Comparison of ENCODE assay signal across 8 cellular contexts in the genomic region with DNA sequence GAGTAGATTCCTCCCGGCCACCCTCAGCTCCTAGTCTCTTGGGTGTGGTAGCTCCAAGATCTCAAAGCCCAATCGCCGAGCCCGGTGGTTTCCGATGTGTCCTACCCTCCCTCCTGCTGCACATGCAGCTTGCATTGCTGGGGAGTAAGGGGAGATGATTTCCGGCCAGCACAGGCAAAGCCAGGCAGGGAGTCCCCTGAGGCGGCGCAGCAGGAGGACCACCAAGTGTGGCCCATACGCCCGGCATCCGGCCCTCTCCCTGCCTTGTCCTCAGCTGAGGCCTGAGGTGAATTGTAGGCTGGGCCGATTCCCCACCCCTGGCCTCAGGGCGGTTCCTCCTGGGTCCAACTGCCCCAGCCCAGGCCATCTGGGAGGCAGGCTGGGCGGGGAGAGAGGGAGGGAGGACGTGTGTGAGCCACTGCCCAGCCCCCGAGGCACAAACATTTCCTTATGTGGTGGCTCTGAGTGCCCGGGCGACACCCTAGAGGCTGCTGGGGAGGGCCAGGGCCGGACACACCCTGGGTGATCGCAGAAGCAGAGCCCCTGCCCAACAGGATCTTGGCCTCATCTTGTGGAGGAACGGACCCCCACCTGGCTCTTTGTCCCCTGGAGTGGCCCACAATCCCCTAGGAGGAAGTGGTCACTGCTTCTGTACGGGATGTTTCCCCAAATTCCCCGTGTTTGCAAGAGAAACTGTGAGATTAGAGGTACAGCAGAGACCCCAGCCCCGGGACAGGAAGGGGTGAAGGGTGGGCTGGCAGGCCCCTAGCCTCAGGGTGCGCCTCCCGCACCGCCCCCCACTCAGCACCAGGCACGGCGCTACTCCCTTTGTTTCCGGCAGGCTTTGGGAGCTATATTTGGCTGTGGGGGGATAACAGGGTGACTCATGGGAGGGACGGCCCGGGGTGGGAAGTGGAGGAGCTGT. TPM values are rescaled to one million over a fixed set of nuclear protein-coding genes. Genes with fewer than 3 reads are reported as not detected.
DNase-seq lines count a peak whose midpoint lies in the region; ATAC-seq and TF ChIP-seq lines count a peak whose summit lies in the region.

No MANE protein-coding gene starts in this region.

- peak; percentile 17 for ATAC-seq in GM19468 (IDR thresholded peaks at IDR 0.05; ENCODE audit: extremely low read depth, unreplicated experiment)
- ATAC-seq in HG02840 (IDR thresholded peaks at IDR 0.05; ENCODE audit: low FRiP score, unreplicated experiment) = no peak

- CTCF ChIA-PET in SK-N-SH (lab: Yijun Ruan, JAX) = interaction anchor here (0.7 to 3.3 kb wide), 6 partner anchors 11 to 53 kb away, joined by 3 to 15 read pairs (median 6); no protein-coding TSS in a partner anchor

- POLR2A ChIA-PET in SK-N-SH (lab: Yijun Ruan, JAX) = no interaction called here

- TF ChIP-seq CTCF in HL-60 (IDR thresholded peaks at IDR 0.05; ENCODE audit: insufficient read depth, low read length) = no peak
- no peak for TF ChIP-seq CTCF in SK-N-SH (IDR thresholded peaks at IDR 0.05)
- TF ChIP-seq CTCF in fibroblast of lung (conservative IDR thresholded peaks at IDR 0.05 in 1 of 2, IDR thresholded peaks at IDR 0.05 in 1 of 2; ENCODE audit: low read depth in 1 of 2, low read length in 2 of 2) = no peak

- H3K9me2 ChIP-seq in SK-N-SH = no peaks in the 10 kb centered on the region

- H4K20me1 ChIP-seq in SK-N-SH (ENCODE audit: insufficient read depth) (no peaks in the 10 kb centered on the region), fibroblast of lung (ENCODE audit: control insufficient read depth, extremely low read depth, insufficient read depth, low read length) (no peaks in the 10 kb centered on the region)

- 49% methylated on average over 13 of the region's 32 CpGs for WGBS in SK-N-SH (ENCODE audit: low lambda C conversion rate)

- H3K9ac ChIP-seq in SK-N-SH (peak overlapping the region; percentile 57; the same call in 1 of the 2 replicates), fibroblast of lung (ENCODE audit: insufficient read depth, low read length) (peak overlapping the region; percentile 94)

- no peak for TF ChIP-seq EP300 in SK-N-SH (IDR thresholded peaks at IDR 0.05; ENCODE audit: borderline replicate concordance in 1 of 2, low read depth in 1 of 2, low read length in 1 of 2)

- DNase-seq in DMS53 (lab: John Stamatoyannopoulos, UW) (peak; percentile 97), HL-60 (ENCODE audit: low read depth in 1 of 2, low spot score in 1 of 2) (peak; percentile 94 to 96), SK-N-SH (peak; percentile 64), fibroblast of lung (ENCODE audit: low read depth in 2 of 2) (peak; percentile 86 to 96), activated gamma-delta T cell (lab: John Stamatoyannopoulos, UW) (no peak)

- no peaks in the 10 kb centered on the region for H3K36me3 ChIP-seq in SK-N-SH (replicated peaks in 1 of 2; ENCODE audit: control insufficient read depth in 1 of 2, insufficient read depth in 2 of 2, low read length in 1 of 2)
- H3K36me3 ChIP-seq in fibroblast of lung (ENCODE audit: control insufficient read depth, insufficient read depth, low read length) = no peaks in the 10 kb centered on the region
- H3K36me3 ChIP-seq in muscle layer of duodenum (ENCODE audit: control insufficient read depth in 1 of 2, insufficient read depth in 2 of 2, low read length in 2 of 2) = no peaks in the 10 kb centered on the region

- H3K9me3 ChIP-seq in SK-N-SH = no peaks in the 10 kb centered on the region
- no peaks in the 10 kb centered on the region for H3K9me3 ChIP-seq in fibroblast of lung (ENCODE audit: control insufficient read depth, insufficient read depth, low read depth, low read length)
- no peaks in the 10 kb centered on the region for H3K9me3 ChIP-seq in muscle layer of duodenum (ENCODE audit: control insufficient read depth in 1 of 2, low read length in 2 of 2)

- peaks cover 6 to 13% of the 10 kb centered on the region in 2 experiments; a peak in 2 of 4 replicates for H3K4me1 ChIP-seq in SK-N-SH (ENCODE audit: control insufficient read depth in 1 of 2, insufficient read depth in 2 of 2, low read depth in 1 of 2, low read length in 1 of 2)
- peaks cover 9% of the 10 kb centered on the region for H3K4me1 ChIP-seq in fibroblast of lung (ENCODE audit: control insufficient read depth, extremely low read depth, insufficient read depth, low read length)
- peaks cover 20 to 25% of the 10 kb centered on the region in 2 donors for H3K4me1 ChIP-seq in muscle layer of duodenum (ENCODE audit: control insufficient read depth in 1 of 2, insufficient read depth in 2 of 2, low read length in 2 of 2)

- peak overlapping the region; percentile 93 for H3K27ac ChIP-seq in HL-60 (replicated peaks)
- H3K27ac ChIP-seq in SK-N-SH (ENCODE audit: low read depth in 2 of 2, low read length in 1 of 2) = no peak overlapping the region
- H3K27ac ChIP-seq in fibroblast of lung (ENCODE audit: insufficient read depth, low read length) = peak overlapping the region; percentile 100
- peak overlapping the region; percentile 100 for H3K27ac ChIP-seq in muscle layer of duodenum (ENCODE audit: low read length)

- H2AFZ ChIP-seq in SK-N-SH (ENCODE audit: low read depth) = peak overlapping the region; percentile 84; the same call in 1 of the 2 replicates
- H2AFZ ChIP-seq in fibroblast of lung (ENCODE audit: low read length) = peak overlapping the region; percentile 76

- H3K27me3 ChIP-seq in HL-60 (ENCODE audit: insufficient read depth, poor library complexity, severe bottlenecking) = no peaks in the 10 kb centered on the region
- H3K27me3 ChIP-seq in SK-N-SH (ENCODE audit: insufficient read depth) = no peaks in the 10 kb centered on the region
- H3K27me3 ChIP-seq in fibroblast of lung (ENCODE audit: control insufficient read depth, insufficient read depth, low read length) = no peaks in the 10 kb centered on the region
- H3K27me3 ChIP-seq in muscle layer of duodenum (ENCODE audit: low read depth, low read length) = no peaks in the 10 kb centered on the region

- TF ChIP-seq RAD21 in SK-N-SH (IDR thresholded peaks at IDR 0.05; ENCODE audit: low read length) = no peak

- H3K4me3 ChIP-seq in HL-60 (replicated peaks; ENCODE audit: insufficient read depth, low read length) (peak overlapping the region; percentile 45), SK-N-SH (ENCODE audit: low read depth in 2 of 2, low read length in 1 of 2) (no peak overlapping the region), fibroblast of lung (replicated peaks in 1 of 4; ENCODE audit: control extremely low read depth in 1 of 4, insufficient read depth in 1 of 4, low read depth in 3 of 4, low read length in 4 of 4) (peak overlapping the region; percentile 53 to 60 (median 56)), muscle layer of duodenum (ENCODE audit: low read depth in 1 of 2, low read length in 2 of 2) (peak overlapping the region; percentile 51 to 60)

- H3K79me2 ChIP-seq in SK-N-SH (ENCODE audit: insufficient read depth) (no peaks in the 10 kb centered on the region), fibroblast of lung (ENCODE audit: control insufficient read depth, insufficient read depth, low read length) (no peaks in the 10 kb centered on the region)

- H3F3A ChIP-seq in SK-N-SH (replicated peaks; ENCODE audit: insufficient read depth) = no peaks in the 10 kb centered on the region

- H3K4me2 ChIP-seq in SK-N-SH (0 out of 2 replicates have a peak overlapping the region, but pooled peaks have one; percentile 24), fibroblast of lung (ENCODE audit: extremely low read depth, insufficient read depth, low read length) (peak overlapping the region; percentile 87)

TF ChIP-seq in SK-N-SH, 30 proteins besides CTCF, POLR2A, EP300 and RAD21:
- peak; percentile 41; the same call in 1 of the 2 replicates for TF ChIP-seq FOSL2 (IDR thresholded peaks at IDR 0.05; ENCODE audit: borderline replicate concordance, low read depth)
- no peak for TF ChIP-seq CHD2 (IDR thresholded peaks at IDR 0.05; ENCODE audit: low read length, partially characterized antibody)
- TF ChIP-seq MEF2A (IDR thresholded peaks at IDR 0.05; ENCODE audit: borderline replicate concordance, low read depth) = peak; percentile 69; the same call in 1 of the 2 replicates
- no peak for TF ChIP-seq ELF1 (IDR thresholded peaks at IDR 0.05)
- no peak for TF ChIP-seq SIN3A (IDR thresholded peaks at IDR 0.05; ENCODE audit: borderline replicate concordance, low read depth, low read length)

RNA-seq across cellular contexts. Expression of gene PTMA, which starts 41.9 kb away (rescaled TPM):
- 517 and 767 TPM in 2 replicates for polyA plus RNA-seq in SK-N-SH (2012; rRNA removed)
- 733 and 1,021 TPM in 2 replicates for polyA plus RNA-seq in SK-N-SH (2012; cell fraction: cytosol; rRNA removed)
- polyA plus RNA-seq in SK-N-SH (2012; cell fraction: nucleus; rRNA removed) = 319 and 439 TPM in 2 replicates
- 481 and 664 TPM in 2 replicates for total RNA-seq in fibroblast of lung
- 650 and 1,032 TPM in 2 replicates for polyA plus RNA-seq in fibroblast of lung
- 819 and 1,107 TPM in 2 replicates for polyA plus RNA-seq in fibroblast of lung (2012)
- 34.8 and 35.0 TPM in 2 replicates for polyA minus RNA-seq in fibroblast of lung (ENCODE audit: low replicate concordance)

Comparison
In these comparisons a context has a peak if more than half of its experiments do, and no peak if none do; other contexts are left out.
1. H3K27ac ChIP-seq: peak in HL-60 (single experiment), fibroblast of lung (single experiment) and muscle layer of duodenum (single experiment); none in SK-N-SH (0 of 2).
2. H3K4me3 ChIP-seq: peak in HL-60 (single experiment), fibroblast of lung (4 of 4) and muscle layer of duodenum (2 of 2); none in SK-N-SH (0 of 2).